In the genomic region with DNA sequence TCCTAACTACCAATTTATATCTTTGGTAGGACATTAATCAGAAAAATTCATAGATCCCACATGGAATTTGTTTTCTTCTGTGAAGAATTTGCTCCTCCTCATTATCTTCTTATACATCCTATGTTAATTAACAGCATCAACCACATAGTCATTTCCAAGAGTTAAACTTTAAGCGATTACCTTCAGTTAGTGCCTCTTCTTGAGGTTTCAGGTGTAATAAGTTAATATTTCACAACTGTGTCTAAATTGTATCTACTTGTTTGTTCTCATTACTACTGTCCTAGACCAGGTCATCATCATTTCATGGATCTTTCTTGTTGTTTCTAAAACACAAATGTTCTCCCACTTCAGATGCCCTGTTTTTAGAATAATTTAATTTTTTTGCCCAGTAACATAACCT, we compare ENCODE assay signal across 17 cellular contexts.
"Had no signal": no experiment of that assay in that cellular context is flagged by ENCODE, and none has a peak within 500 bp of the region (broad histone marks: within the 10 kb centered on the region; RNA-seq: fewer than 3 reads in every experiment).

No MANE protein-coding gene starts in this region.

- ATAC-seq: activated naive CD8-positive, alpha-beta T cell treated with anti-CD3 and anti-CD28 coated beads, Interleukin-2, amount 50 U/mL, for 24 hours; left ventricle myocardium superior; naive thymus-derived CD8-positive, alpha-beta T cell; stimulated activated effector memory CD8-positive, alpha-beta T cell treated with anti-CD3 and anti-CD28 coated beads, Interleukin-12 subunit alpha, Interleukin-12 subunit beta, amount 100 ng/mL, for 72 hours had no signal

- H3K9me3 ChIP-seq: ascending aorta had no signal

- H3K36me3 ChIP-seq: ascending aorta, breast epithelium had no signal

- H3K27ac ChIP-seq: ascending aorta, breast epithelium, epithelial cell of prostate, parathyroid adenoma had no signal

- H3K27me3 ChIP-seq: ascending aorta, breast epithelium had no signal

- H3K4me1 ChIP-seq: ascending aorta, breast epithelium, parathyroid adenoma had no signal

- H3K4me3 ChIP-seq: ascending aorta, breast epithelium had no signal

- DNase-seq: activated CD4-positive, alpha-beta T cell treated with anti-CD3 and anti-CD28 coated beads, Interleukin-2, amount 50 U/mL, for 4 hours; activated CD4-positive, CD25-positive, alpha-beta regulatory T cell treated with anti-CD3 and anti-CD28 coated beads, Interleukin-2, amount 50 U/mL, for 72 hours; activated naive CD4-positive, alpha-beta T cell treated with anti-CD3 and anti-CD28 coated beads for 36 hours; activated naive CD8-positive, alpha-beta T cell treated with anti-CD3 and anti-CD28 coated beads, Interleukin-2, amount 50 U/mL, for 24 hours; activated T-cell treated with anti-CD3 and anti-CD28 coated beads for 4 hours; foreskin melanocyte; head of caudate nucleus; kidney glomerular epithelial cell; left ventricle myocardium superior; mesenchymal stem cell; naive thymus-derived CD8-positive, alpha-beta T cell; retina had no signal
